Comparison of ENCODE assay signal across 8 cellular contexts in the genomic region with DNA sequence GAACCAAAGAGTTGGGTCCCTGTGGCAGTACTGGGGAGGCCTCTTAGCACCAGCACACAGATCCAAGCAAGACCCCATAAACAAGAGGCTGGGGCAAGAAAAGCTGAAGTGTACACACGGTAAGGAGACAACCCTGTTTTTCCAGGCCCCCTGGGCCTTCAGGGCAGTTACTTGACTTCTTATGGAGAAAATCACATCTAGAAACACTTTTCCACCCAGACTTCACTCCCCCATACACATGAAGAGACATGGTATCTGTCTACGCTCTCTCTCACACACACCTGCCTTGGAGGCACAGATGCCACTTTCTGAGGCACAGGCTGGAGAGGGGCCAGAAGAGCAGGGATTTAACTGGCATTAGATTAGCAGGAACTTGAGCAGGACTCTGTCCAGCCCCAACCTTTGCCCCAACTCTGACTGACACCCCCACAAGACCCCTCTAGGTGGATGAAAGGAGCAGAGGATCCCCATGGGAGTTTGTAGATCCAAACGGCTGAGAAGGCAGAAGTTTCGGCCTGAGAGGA. TPM values are rescaled to one million over a fixed set of nuclear protein-coding genes. Genes with fewer than 3 reads are reported as not detected.
DNase-seq lines count a peak whose midpoint lies in the region; ATAC-seq and TF ChIP-seq lines count a peak whose summit lies in the region.

No MANE protein-coding gene starts in this region.

- DNase-seq in D341Med (ENCODE audit: low spot score) (peak; percentile 41), PC-9 (no peak), epithelial cell of esophagus (ENCODE audit: low read depth) (no peak), NCI-H187 treated with DMSO at 0.1 percent for 48 hours (lab: John Stamatoyannopoulos, UW) (no peak)
- DNase-seq in activated CD4-positive, CD25-positive, alpha-beta regulatory T cell treated with anti-CD3 and anti-CD28 coated beads, Interleukin-2, amount 50 U/mL, for 72 hours: no peak

- ATAC-seq in HG03039 (IDR thresholded peaks at IDR 0.05; ENCODE audit: unreplicated experiment) (no peak), GM21528 (IDR thresholded peaks at IDR 0.05; ENCODE audit: low FRiP score, unreplicated experiment) (no peak)

- peaks cover 48% of the 10 kb centered on the region for H3K79me2 ChIP-seq in PC-9 (ENCODE audit: low read depth)
- H3K79me2 ChIP-seq in parathyroid adenoma: peaks cover 13% of the 10 kb centered on the region

- H3K9me2 ChIP-seq in PC-9 (ENCODE audit: insufficient read depth): no peaks in the 10 kb centered on the region

- no peak for TF ChIP-seq CTCF in PC-9 (conservative IDR thresholded peaks at IDR 0.05)
- TF ChIP-seq CTCF in epithelial cell of esophagus (IDR thresholded peaks at IDR 0.05; ENCODE audit: insufficient read depth, low read depth, low read length, missing control alignments): no peak
- no peak for TF ChIP-seq CTCF in parathyroid adenoma (IDR thresholded peaks at IDR 0.05)

- no peaks in the 10 kb centered on the region for H3K27me3 ChIP-seq in PC-9 (ENCODE audit: insufficient read depth, low read depth)
- H3K27me3 ChIP-seq in parathyroid adenoma (ENCODE audit: control insufficient read depth, insufficient read depth, low read length): no peaks in the 10 kb centered on the region

- peaks cover 8% of the 10 kb centered on the region; the same call in 1 of the 2 replicates for H3K36me3 ChIP-seq in PC-9 (ENCODE audit: low read depth)
- H3K36me3 ChIP-seq in parathyroid adenoma (ENCODE audit: control insufficient read depth, insufficient read depth, low read length): no peaks in the 10 kb centered on the region

- H3K9me3 ChIP-seq in PC-9 (ENCODE audit: insufficient read depth, low read depth) (no peaks in the 10 kb centered on the region), parathyroid adenoma (ENCODE audit: control insufficient read depth, low read length) (no peaks in the 10 kb centered on the region)

- BruUV-seq in PC-9 (replicated peaks; lab: Mats Ljungman, UMichigan): no TSS peak

- H3K27ac ChIP-seq in PC-9 (no peak overlapping the region), parathyroid adenoma (peak overlapping the region; percentile 72)

- H3K4me1 ChIP-seq in PC-9 (replicated peaks; ENCODE audit: insufficient read depth) (peaks cover 48% of the 10 kb centered on the region), parathyroid adenoma (peaks cover 24% of the 10 kb centered on the region)

- 0 out of 2 replicates have a peak, but pooled peaks cover 8% of the 10 kb centered on the region for H4K20me1 ChIP-seq in PC-9 (ENCODE audit: insufficient read depth)

- H3K4me2 ChIP-seq in PC-9: peak overlapping the region; percentile 99
- H3K4me2 ChIP-seq in parathyroid adenoma (ENCODE audit: low read length): peak overlapping the region; percentile 89

- H2AFZ ChIP-seq in PC-9 (no peak overlapping the region), parathyroid adenoma (no peak overlapping the region)

- CTCF ChIA-PET in PC-9 (lab: Charles Lee): no interaction called here

- no peak overlapping the region for H3K9ac ChIP-seq in parathyroid adenoma

- H3F3A ChIP-seq in PC-9 (ENCODE audit: insufficient read depth, low read depth): peaks cover 21% of the 10 kb centered on the region

- intact Hi-C loops in PC-9 (cut with micrococcal nuclease; ENCODE audit: unreplicated experiment): loop anchor here (10.0 kb wide), 2 partner anchors 348 to 718 kb away; partner anchors contain the start of genes CA14 and ENSA

- POLR2A ChIA-PET in PC-9 (lab: Charles Lee; ENCODE audit: unreplicated experiment): no interaction called here

- H3K4me3 ChIP-seq in PC-9: peak overlapping the region; percentile 93; the same call in 1 of the 2 replicates
- peak overlapping the region; percentile 72 for H3K4me3 ChIP-seq in epithelial cell of esophagus (ENCODE audit: low read length)
- H3K4me3 ChIP-seq in parathyroid adenoma (ENCODE audit: low read depth, low read length): peak overlapping the region; percentile 79

RNA-seq across cellular contexts. Expression of gene CERS2, which starts 2.2 kb away (rescaled TPM):
- total RNA-seq in PC-9 (2021): 113 TPM in 2 replicates

RNA-seq across cellular contexts. Expression of gene ANXA9, which starts 9.6 kb away (rescaled TPM):
- total RNA-seq in PC-9 (2021): 10.6 and 12.9 TPM in 2 replicates

RNA-seq across cellular contexts. Expression of gene MINDY1, which starts 34.2 kb away (rescaled TPM):
- total RNA-seq in PC-9 (2021): 15.6 and 17.6 TPM in 2 replicates

RNA-seq across cellular contexts. Expression of gene PRUNE1, which starts 35.8 kb away (rescaled TPM):
- total RNA-seq in PC-9 (2021): 26.6 and 30.7 TPM in 2 replicates

RNA-seq across cellular contexts. Expression of gene SETDB1, which starts 46.3 kb away (rescaled TPM):
- total RNA-seq in PC-9 (2021): 45.6 and 51.1 TPM in 2 replicates
